Comparison of ENCODE assay signal across 8 cellular contexts in the genomic region with DNA sequence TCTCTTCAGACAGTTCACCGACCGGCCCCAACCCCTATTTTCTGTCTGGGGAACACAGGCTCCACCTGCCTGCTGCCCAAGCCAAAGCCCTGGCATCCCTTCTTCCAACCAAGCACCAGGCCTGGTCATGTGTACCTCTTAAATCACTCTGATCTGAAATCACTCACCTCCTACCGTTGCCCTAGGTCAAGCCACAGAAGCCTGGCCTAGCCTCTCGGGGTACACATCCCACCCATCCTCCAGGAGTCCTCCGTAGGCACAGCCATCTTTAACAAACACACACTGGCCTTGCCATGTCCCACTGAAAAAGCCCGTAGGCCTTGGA.
DNase-seq lines count a peak whose midpoint lies in the region; ATAC-seq lines count a peak whose summit lies in the region.

No MANE protein-coding gene starts in this region.

- peak overlapping the region; percentile 76 for H3K9ac ChIP-seq in adipocyte (ENCODE audit: low read length)

- H3K4me3 Mint-ChIP-seq in stimulated activated naive CD8-positive, alpha-beta T cell treated with anti-CD3 and anti-CD28 coated beads, Interleukin-15, Interleukin-2, amounts not matched to agents 100 ng/mL and 50 ng/mL, for 24 hours: peak overlapping the region; percentile 37
- H3K4me3 Mint-ChIP-seq in memory B cell: no peak overlapping the region

- peak overlapping the region in 1 of 2 donors; percentile 5 for H3K27ac ChIP-seq in aorta (ENCODE audit: low read depth in 1 of 2, low read length in 2 of 2)

- peak overlapping the region; percentile 79 for H3K27ac Mint-ChIP-seq in stimulated activated naive CD8-positive, alpha-beta T cell treated with anti-CD3 and anti-CD28 coated beads, Interleukin-15, Interleukin-2, amounts not matched to agents 100 ng/mL and 50 ng/mL, for 24 hours
- peak overlapping the region; percentile 67 for H3K27ac Mint-ChIP-seq in memory B cell

- DNase-seq in stimulated activated naive CD8-positive, alpha-beta T cell treated with anti-CD3 and anti-CD28 coated beads, Interleukin-15, Interleukin-2, amounts not matched to agents 100 U/mL and 50 U/mL, for 24 hours: no peak
- DNase-seq in adipocyte (ENCODE audit: low read depth) (no peak), memory B cell (ENCODE audit: low spot score in 2 of 2) (no peak), aorta (peak in 1 of 2 donors; percentile 36), NCI-H345 (lab: John Stamatoyannopoulos, UW) (no peak), kidney tubule cell (ENCODE audit: low spot score) (no peak)

- H3K4me1 ChIP-seq in adipocyte (ENCODE audit: control insufficient read depth, insufficient read depth, low read length): peaks cover 41% of the 10 kb centered on the region
- H3K4me1 ChIP-seq in aorta (ENCODE audit: control insufficient read depth in 1 of 2, insufficient read depth in 2 of 2, low read length in 2 of 2): no peaks in the 10 kb centered on the region

- H3K4me1 Mint-ChIP-seq in stimulated activated naive CD8-positive, alpha-beta T cell treated with anti-CD3 and anti-CD28 coated beads, Interleukin-15, Interleukin-2, amounts not matched to agents 100 ng/mL and 50 ng/mL, for 24 hours (ENCODE audit: low read depth): peaks cover 46% of the 10 kb centered on the region
- H3K4me1 Mint-ChIP-seq in memory B cell: peaks cover 13% of the 10 kb centered on the region

- no peaks in the 10 kb centered on the region for H3K27me3 Mint-ChIP-seq in stimulated activated naive CD8-positive, alpha-beta T cell treated with anti-CD3 and anti-CD28 coated beads, Interleukin-15, Interleukin-2, amounts not matched to agents 100 ng/mL and 50 ng/mL, for 24 hours
- no peaks in the 10 kb centered on the region for H3K27me3 Mint-ChIP-seq in memory B cell

- ATAC-seq in stimulated activated naive CD8-positive, alpha-beta T cell treated with anti-CD3 and anti-CD28 coated beads, Interleukin-15, Interleukin-2, amounts not matched to agents 100 U/mL and 50 U/mL, for 24 hours: no peak
- ATAC-seq in memory B cell (ENCODE audit: low read depth) (peak; percentile 2), aorta (ENCODE audit: low FRiP score) (peak; percentile 4), GM21526 (IDR thresholded peaks at IDR 0.05; ENCODE audit: low FRiP score, unreplicated experiment) (no peak)

- WGBS in aorta, 2 donors: 82 to 89% methylated on average over 6 of the region's 6 CpGs

- H3K27me3 ChIP-seq in adipocyte (replicated peaks; ENCODE audit: control insufficient read depth, insufficient read depth, low read length) (no peaks in the 10 kb centered on the region), aorta (ENCODE audit: control insufficient read depth in 1 of 2, insufficient read depth in 2 of 2, low read length in 1 of 2) (no peaks in the 10 kb centered on the region)

- no peaks in the 10 kb centered on the region for H3K36me3 Mint-ChIP-seq in stimulated activated naive CD8-positive, alpha-beta T cell treated with anti-CD3 and anti-CD28 coated beads, Interleukin-15, Interleukin-2, amounts not matched to agents 100 ng/mL and 50 ng/mL, for 24 hours (ENCODE audit: low read depth)
- H3K36me3 Mint-ChIP-seq in memory B cell: no peaks in the 10 kb centered on the region

- no peaks in the 10 kb centered on the region for H3K9me3 Mint-ChIP-seq in stimulated activated naive CD8-positive, alpha-beta T cell treated with anti-CD3 and anti-CD28 coated beads, Interleukin-15, Interleukin-2, amounts not matched to agents 100 ng/mL and 50 ng/mL, for 24 hours
- H3K9me3 Mint-ChIP-seq in memory B cell: no peaks in the 10 kb centered on the region

- intact Hi-C loops in aorta (cut with DNase I): loop anchor here in 1 of 2 donors (2.0 kb wide), 1 partner anchor 82 kb away; the partner anchor contains the start of gene IRF2BPL

- H3K4me3 ChIP-seq in adipocyte (ENCODE audit: low read length) (peak overlapping the region; percentile 54), aorta (ENCODE audit: low read length in 2 of 2) (no peak overlapping the region)

- H3K9me3 ChIP-seq in adipocyte (ENCODE audit: control insufficient read depth, low read length) (no peaks in the 10 kb centered on the region), aorta (ENCODE audit: control insufficient read depth, low read length) (no peaks in the 10 kb centered on the region)

- H3K36me3 ChIP-seq in adipocyte (ENCODE audit: control insufficient read depth, insufficient read depth, low read length, severe bottlenecking) (no peaks in the 10 kb centered on the region), aorta (ENCODE audit: control insufficient read depth in 1 of 2, insufficient read depth in 2 of 2, low read length in 1 of 2) (no peaks in the 10 kb centered on the region)

Comparison
In these comparisons a context has a peak if more than half of its experiments do, and no peak if none do; other contexts are left out.
1. ATAC-seq: peak in memory B cell (single experiment) and aorta (single experiment); none in stimulated activated naive CD8-positive, alpha-beta T cell treated with anti-CD3 and anti-CD28 coated beads, Interleukin-15, Interleukin-2, amounts not matched to agents 100 U/mL and 50 U/mL, for 24 hours (single experiment) and GM21526 (single experiment).